ENCODE assay signal across 7 cellular contexts in the genomic region with DNA sequence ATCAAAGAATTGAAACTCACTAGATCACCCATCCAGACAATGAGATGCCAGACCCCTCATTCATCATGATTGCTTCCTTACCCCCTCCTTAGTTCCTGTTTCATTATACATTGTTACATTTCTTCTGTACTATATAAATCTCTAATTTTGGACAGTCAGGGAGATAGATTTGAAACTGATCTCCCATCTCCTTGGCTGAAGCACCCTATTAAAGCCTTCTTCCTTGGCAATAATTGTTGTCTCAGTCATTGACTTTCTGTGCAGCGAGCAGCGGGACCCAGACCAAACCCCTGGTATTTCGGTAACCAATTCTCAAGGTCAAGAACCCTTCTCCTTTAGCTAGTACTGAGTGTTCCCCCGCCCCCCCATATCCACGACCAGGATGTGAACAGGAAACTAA.
"Had no signal": no experiment of that assay in that cellular context is flagged by ENCODE, and none has a peak within 500 bp of the region (broad histone marks: within the 10 kb centered on the region; RNA-seq: fewer than 3 reads in every experiment).

No MANE protein-coding gene starts in this region.

- ATAC-seq: GM23338 had no signal

- FAIRE-seq: H1, H54, HTR-8/SVneo had no signal

- H3K4me3 ChIP-seq: GM23338 had no signal

- H3K4me1 Mint-ChIP-seq: GM23338, H9 had no signal

- DNase-seq: H9, HCEC 1CT had no signal

- H3K4me3 Mint-ChIP-seq: GM23338, H9, IgD-negative memory B cell had no signal

- H3K4me2 ChIP-seq: GM23338 had no signal

- H2AFZ ChIP-seq: GM23338 had no signal

- H3K27ac Mint-ChIP-seq: GM23338, H9, IgD-negative memory B cell had no signal
